Comparison of ENCODE assay signal across 10 cellular contexts in the genomic region with DNA sequence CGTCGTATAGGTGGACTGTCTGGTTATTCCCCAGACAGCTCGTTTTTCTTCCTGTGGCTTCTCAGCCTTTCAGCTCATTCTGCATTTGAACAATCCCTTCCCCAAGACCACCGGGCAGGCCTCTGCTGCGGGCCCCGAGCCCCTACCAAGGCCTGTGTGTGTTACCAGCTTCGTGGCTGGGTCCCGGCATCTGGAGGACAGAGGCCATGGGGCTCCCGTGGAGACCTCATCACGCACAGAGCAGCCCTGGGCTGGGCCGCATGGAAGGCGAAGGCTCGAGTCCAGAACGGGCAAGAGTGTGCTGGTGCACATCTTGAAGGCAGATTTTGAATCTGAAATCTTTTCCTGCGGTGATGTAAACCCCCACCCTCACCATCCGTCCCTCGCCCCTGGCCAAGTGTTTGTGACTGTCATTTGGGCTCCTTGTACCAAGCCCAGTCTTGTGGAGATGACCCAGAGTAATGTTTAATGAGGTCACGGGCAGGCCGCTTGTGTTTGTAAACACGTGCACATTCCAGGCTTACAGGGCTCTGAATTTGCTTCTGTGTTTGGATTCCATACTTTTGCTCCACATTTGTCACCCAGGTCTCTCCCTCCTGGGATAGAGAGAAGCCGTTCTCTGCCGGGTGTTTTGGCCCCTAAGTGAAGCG.
"Had no signal": no experiment of that assay in that cellular context is flagged by ENCODE, and none has a peak within 500 bp of the region (broad histone marks: within the 10 kb centered on the region; RNA-seq: fewer than 3 reads in every experiment).

No MANE protein-coding gene starts in this region.

- ATAC-seq: natural killer cell; stimulated activated memory B cell treated with anti-CD40 and anti-IgM and Interleukin-4, amounts not matched to agents 10 μg/mL and 1 μg/mL and 100 μg/mL, for 72 hours had no signal

- H3K27ac ChIP-seq: ascending aorta, ovary, thyroid gland had no signal

- DNase-seq: activated CD4-positive, alpha-beta T cell treated with anti-CD3 and anti-CD28 coated beads, Interleukin-2, amount 50 U/mL, for 1 hour; activated naive CD4-positive, alpha-beta T cell treated with Interleukin-2 at 50 U/mL for 16 hours; kidney; mesendoderm; natural killer cell; ovary; stimulated activated CD4-positive, alpha-beta T cell treated with anti-CD3 and anti-CD28 coated beads, Interleukin-2, amount 100 ng/mL, for 48 hours; thyroid gland had no signal
